ENCODE assay signal across 9 cellular contexts in genomic region chr1:21324368-21325137, GRCh38. TPM values are rescaled to one million over a fixed set of nuclear protein-coding genes. Genes with fewer than 3 reads are reported as not detected.
A peak's percentile ranks its signal among the peaks of the same experiment; 100 is the strongest.
DNase-seq lines count a peak whose midpoint lies in the region; ATAC-seq and TF ChIP-seq lines count a peak whose summit lies in the region.
"Had no signal": no experiment of that assay in that cellular context is flagged by ENCODE, and none has a peak within 500 bp of the region (broad histone marks: within the 10 kb centered on the region; RNA-seq: fewer than 3 reads in every experiment).

No MANE protein-coding gene starts in this region.

- peak; percentile 58 for DNase-seq in DMS 273 (lab: John Stamatoyannopoulos, UW; ENCODE audit: unreplicated experiment)
- DNase-seq in DMS 273 treated with DMSO at 0.1 percent for 48 hours (lab: John Stamatoyannopoulos, UW), result no peak
- DNase-seq in Peyer's patch, result peak; percentile 52 to 92 (median 87)
- DNase-seq in activated gamma-delta T cell treated with anti-CD3 and anti-CD28 coated beads, Interleukin-2, amount 50 U/mL, for 16 hours (ENCODE audit: low read depth), result peak; percentile 62
- DNase-seq in Right ventricle myocardium superior, result peak; percentile 87
- peak; percentile 77 for DNase-seq in retinal pigment epithelial cell (ENCODE audit: low read depth)
- DNase-seq in vagina (ENCODE audit: extremely low spot score in 2 of 2), result peak in 1 of 2 donors; percentile 96

- H3K9me3 ChIP-seq in Peyer's patch (no peaks in the 10 kb centered on the region), vagina (no peaks in the 10 kb centered on the region)

- intact Hi-C loops in Right ventricle myocardium superior (cut with DNase I), result no loop called here
- intact Hi-C loops in vagina (cut with DNase I), result no loop called here

- H3K27ac ChIP-seq in Peyer's patch (peak overlapping the region; percentile 64 to 94 (median 82)), vagina (peak overlapping the region; percentile 86)
- H3K27ac ChIP-seq: 22Rv1 had no signal

- no peaks in the 10 kb centered on the region for H3K27me3 ChIP-seq in Peyer's patch
- H3K27me3 ChIP-seq in vagina, result no peaks in the 10 kb centered on the region

- TF ChIP-seq CTCF in Peyer's patch (IDR thresholded peaks at IDR 0.05), result peak in 1 of 6 experiments; percentile 2
- TF ChIP-seq CTCF in retinal pigment epithelial cell (conservative IDR thresholded peaks at IDR 0.05; ENCODE audit: low read depth, low read length), result no peak
- no peak for TF ChIP-seq CTCF in vagina (IDR thresholded peaks at IDR 0.05)

- H3K4me1 ChIP-seq in Peyer's patch, result peaks cover 5 to 84% (median 34%) of the 10 kb centered on the region in 4 donors
- peaks cover 99% of the 10 kb centered on the region for H3K4me1 ChIP-seq in vagina

- TF ChIP-seq POLR2A in Peyer's patch (IDR thresholded peaks at IDR 0.05), result peak in 1 of 2 donors; percentile 40
- peak in 1 of 2 donors; percentile 4 for TF ChIP-seq POLR2A in vagina (IDR thresholded peaks at IDR 0.05)

- peak overlapping the region in 1 of 4 donors; percentile 0 for H3K4me3 ChIP-seq in Peyer's patch
- H3K4me3 ChIP-seq in retinal pigment epithelial cell (ENCODE audit: low read length), result no peak overlapping the region
- H3K4me3 ChIP-seq in vagina, result peak overlapping the region in 1 of 2 donors; percentile 21

- H3K36me3 ChIP-seq in Peyer's patch, result no peaks in the 10 kb centered on the region
- H3K36me3 ChIP-seq in vagina, result no peaks in the 10 kb centered on the region

- ATAC-seq in Right ventricle myocardium superior (ENCODE audit: poor library complexity) (peak; percentile 74), GM21381 (IDR thresholded peaks at IDR 0.05; ENCODE audit: unreplicated experiment) (no peak)

RNA-seq across cellular contexts. Expression of gene ECE1, which starts 34.3 kb away (rescaled TPM):
- 100 to 1,000 TPM; 105 to 122 (median 112) TPM for total RNA-seq in Peyer's patch
- 45.3 TPM for total RNA-seq in Right ventricle myocardium superior
- total RNA-seq in vagina, result 93.8 TPM
